11 cellular contexts compared by ENCODE assay signal in the genomic region with DNA sequence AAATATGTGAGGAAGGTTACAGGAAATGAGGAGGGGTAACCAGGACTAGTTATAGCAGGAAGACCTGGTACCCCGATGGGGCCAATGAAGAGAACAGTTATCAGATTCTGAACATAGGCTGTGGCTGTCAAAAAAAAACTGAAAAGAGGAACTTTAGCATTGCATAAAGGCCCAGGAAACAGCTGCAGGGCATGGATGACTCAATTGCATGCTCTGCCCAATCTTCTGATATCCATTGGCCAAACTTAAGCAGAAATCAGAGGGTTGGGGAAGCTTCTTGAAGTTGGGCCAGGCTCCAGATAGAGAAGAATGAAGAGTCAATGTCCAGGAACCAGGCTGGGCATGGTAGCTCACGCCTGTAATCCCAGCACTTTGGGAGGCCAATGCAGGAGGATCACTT.
DNase-seq lines count a peak whose midpoint lies in the region; ATAC-seq lines count a peak whose summit lies in the region.
"Had no signal": no experiment of that assay in that cellular context is flagged by ENCODE, and none has a peak within 500 bp of the region (broad histone marks: within the 10 kb centered on the region; RNA-seq: fewer than 3 reads in every experiment).

No MANE protein-coding gene starts in this region.

- H4K91ac ChIP-seq in mesenchymal stem cell (ENCODE audit: low read length): no peak overlapping the region

- H3K9me3 Mint-ChIP-seq in naive thymus-derived CD8-positive, alpha-beta T cell: peaks cover 0 to 9% (median 2%) of the 10 kb centered on the region in 9 donors

- H2BK12ac ChIP-seq in mesenchymal stem cell (ENCODE audit: low read length in 2 of 2): no peak overlapping the region

- H2AFZ ChIP-seq in mesenchymal stem cell (ENCODE audit: low read depth, low read length): no peak overlapping the region

- H3K18ac ChIP-seq in mesenchymal stem cell (ENCODE audit: low read depth in 1 of 2, low read length in 2 of 2): no peak overlapping the region

- H3K4me3 Mint-ChIP-seq in naive thymus-derived CD8-positive, alpha-beta T cell: peak overlapping the region in 1 of 10 donors; percentile 34

- peak overlapping the region in 1 of 10 donors; percentile 34 for H3K27ac Mint-ChIP-seq in naive thymus-derived CD8-positive, alpha-beta T cell

- no peaks in the 10 kb centered on the region for H3K36me3 ChIP-seq in mesenchymal stem cell (ENCODE audit: control insufficient read depth in 1 of 2, insufficient read depth in 2 of 2, low read depth in 1 of 2, low read length in 2 of 2)

- peak; percentile 75 for DNase-seq in SKM-1 (lab: John Stamatoyannopoulos, UW; ENCODE audit: unreplicated experiment)
- DNase-seq in mesenchymal stem cell: peak; percentile 6
- DNase-seq in naive thymus-derived CD8-positive, alpha-beta T cell: no peak
- no peak for DNase-seq in DMS114 treated with DMSO at 0.1 percent for 48 hours (lab: John Stamatoyannopoulos, UW; ENCODE audit: unreplicated experiment)
- no peak for DNase-seq in NCI-H2081 (lab: John Stamatoyannopoulos, UW)
- DNase-seq in ecto neural progenitor cell (ENCODE audit: low spot score): no peak
- DNase-seq: activated CD4-positive, alpha-beta T cell treated with anti-CD3 and anti-CD28 coated beads, Interleukin-2, amount 50 U/mL, for 48 hours; amniotic stem cell; NCI-H1092 treated with DMSO at 0.1 percent for 48 hours had no signal

- no peaks in the 10 kb centered on the region for H3K4me1 ChIP-seq in mesenchymal stem cell (ENCODE audit: control insufficient read depth, insufficient read depth, low read depth, low read length)

- no peak overlapping the region for H3K4me3 ChIP-seq in mesenchymal stem cell (ENCODE audit: insufficient read depth in 1 of 2, low read depth in 1 of 2, low read length in 2 of 2)

- WGBS in mesenchymal stem cell: 79% methylated on average over 1 of the region's 2 CpGs

- H2BK15ac ChIP-seq in mesenchymal stem cell (ENCODE audit: low read depth, poor library complexity, severe bottlenecking): no peak overlapping the region

- POLR2A ChIA-PET in naive thymus-derived CD8-positive, alpha-beta T cell (lab: Charles Lee): no interaction called here

- no peaks in the 10 kb centered on the region for H3K36me3 Mint-ChIP-seq in naive thymus-derived CD8-positive, alpha-beta T cell

- no peak overlapping the region for H3K14ac ChIP-seq in mesenchymal stem cell (ENCODE audit: low read length in 2 of 2)

- no peak overlapping the region for H3K4ac ChIP-seq in mesenchymal stem cell (ENCODE audit: low read depth in 1 of 2, low read length in 2 of 2)

- no peak overlapping the region for H2BK5ac ChIP-seq in mesenchymal stem cell (ENCODE audit: low read depth, low read length, poor library complexity, severe bottlenecking)

- H4K8ac ChIP-seq in mesenchymal stem cell (ENCODE audit: low read length): no peak overlapping the region

- no peak overlapping the region for H3K23ac ChIP-seq in mesenchymal stem cell (ENCODE audit: low read length in 2 of 2)

- ATAC-seq in GM18858 (IDR thresholded peaks at IDR 0.05; ENCODE audit: unreplicated experiment): peak; percentile 78
- peak; percentile 80 for ATAC-seq in HG03354 (IDR thresholded peaks at IDR 0.05; ENCODE audit: poor library complexity, severe bottlenecking, unreplicated experiment)
- ATAC-seq in naive thymus-derived CD8-positive, alpha-beta T cell: no peak

- no peak overlapping the region for H2AK5ac ChIP-seq in mesenchymal stem cell (ENCODE audit: low read length, severe bottlenecking)

- H3K79me1 ChIP-seq in mesenchymal stem cell (replicated peaks; ENCODE audit: low read length, poor library complexity, severe bottlenecking): no peaks in the 10 kb centered on the region

- no peak overlapping the region for H2BK120ac ChIP-seq in mesenchymal stem cell (ENCODE audit: low read depth, low read length)

- H3K9me3 ChIP-seq in mesenchymal stem cell (ENCODE audit: control insufficient read depth, low read length): peaks cover 11% of the 10 kb centered on the region

- no peaks in the 10 kb centered on the region for H3K27me3 ChIP-seq in mesenchymal stem cell (ENCODE audit: control insufficient read depth in 1 of 2, insufficient read depth in 1 of 2, low read length in 2 of 2)

- H3K27me3 Mint-ChIP-seq in naive thymus-derived CD8-positive, alpha-beta T cell: no peaks in the 10 kb centered on the region

- H3K4me1 Mint-ChIP-seq in naive thymus-derived CD8-positive, alpha-beta T cell: peaks cover 0 to 16% (median 0%) of the 10 kb centered on the region in 4 donors

- H3K4me2 ChIP-seq in mesenchymal stem cell (ENCODE audit: low read length, poor library complexity, severe bottlenecking): no peak overlapping the region

- H3K9ac ChIP-seq in mesenchymal stem cell (ENCODE audit: low read length): no peak overlapping the region

- H3K27ac ChIP-seq in mesenchymal stem cell (ENCODE audit: low read length, poor library complexity, severe bottlenecking): no peak overlapping the region

Comparison
In these comparisons a context has a peak if more than half of its experiments do, and no peak if none do; other contexts are left out.
1. ATAC-seq: peak in GM18858 (single experiment) and HG03354 (single experiment); none in naive thymus-derived CD8-positive, alpha-beta T cell (0 of 2).
2. DNase-seq: peak in SKM-1 (single experiment) and mesenchymal stem cell (single experiment); none in naive thymus-derived CD8-positive, alpha-beta T cell (0 of 10), DMS114 treated with DMSO at 0.1 percent for 48 hours (single experiment), NCI-H2081 (0 of 2) and ecto neural progenitor cell (single experiment).